ENCODE assay signal across 1 cellular context in the genomic region with DNA sequence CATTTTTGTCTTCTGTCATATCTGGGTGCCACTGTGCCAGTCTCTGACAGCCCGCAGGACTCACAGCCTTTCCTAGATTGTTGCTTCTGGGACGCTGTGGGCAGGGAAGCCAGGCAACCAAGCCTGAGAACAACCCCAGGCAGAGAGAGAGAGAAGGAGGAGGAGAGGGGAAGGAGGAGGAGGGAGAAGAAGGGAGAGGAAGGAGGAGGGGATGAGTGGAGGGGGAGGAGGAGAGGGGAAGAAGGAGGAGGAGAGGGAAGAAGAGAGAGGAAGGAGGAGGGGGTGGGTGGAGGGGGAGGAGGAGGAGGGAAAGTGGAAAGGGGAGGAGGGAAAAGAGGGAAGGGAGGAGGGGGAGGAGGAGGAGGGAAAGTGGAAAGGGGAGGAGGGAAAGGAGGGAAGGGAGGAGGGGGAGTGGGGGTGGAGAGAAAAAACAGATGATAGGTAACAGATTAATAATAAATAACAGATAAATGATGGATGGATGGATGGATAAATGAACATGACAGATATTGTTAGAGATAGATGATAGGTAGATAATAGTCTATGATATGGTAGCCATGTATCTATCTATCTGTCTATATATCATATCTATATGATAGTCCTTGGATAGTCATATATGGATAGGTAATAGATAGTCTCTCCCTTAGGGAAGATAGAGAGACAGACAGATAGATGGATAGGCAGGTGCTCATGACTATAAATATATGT.
TF ChIP-seq lines count a peak whose summit lies in the region.

No MANE protein-coding gene starts in this region.

TF ChIP-seq in GM23338, 12 proteins besides CTCF, POLR2A, EP300 and RAD21 (continued from another document):
- TF ChIP-seq, protein P1, sequence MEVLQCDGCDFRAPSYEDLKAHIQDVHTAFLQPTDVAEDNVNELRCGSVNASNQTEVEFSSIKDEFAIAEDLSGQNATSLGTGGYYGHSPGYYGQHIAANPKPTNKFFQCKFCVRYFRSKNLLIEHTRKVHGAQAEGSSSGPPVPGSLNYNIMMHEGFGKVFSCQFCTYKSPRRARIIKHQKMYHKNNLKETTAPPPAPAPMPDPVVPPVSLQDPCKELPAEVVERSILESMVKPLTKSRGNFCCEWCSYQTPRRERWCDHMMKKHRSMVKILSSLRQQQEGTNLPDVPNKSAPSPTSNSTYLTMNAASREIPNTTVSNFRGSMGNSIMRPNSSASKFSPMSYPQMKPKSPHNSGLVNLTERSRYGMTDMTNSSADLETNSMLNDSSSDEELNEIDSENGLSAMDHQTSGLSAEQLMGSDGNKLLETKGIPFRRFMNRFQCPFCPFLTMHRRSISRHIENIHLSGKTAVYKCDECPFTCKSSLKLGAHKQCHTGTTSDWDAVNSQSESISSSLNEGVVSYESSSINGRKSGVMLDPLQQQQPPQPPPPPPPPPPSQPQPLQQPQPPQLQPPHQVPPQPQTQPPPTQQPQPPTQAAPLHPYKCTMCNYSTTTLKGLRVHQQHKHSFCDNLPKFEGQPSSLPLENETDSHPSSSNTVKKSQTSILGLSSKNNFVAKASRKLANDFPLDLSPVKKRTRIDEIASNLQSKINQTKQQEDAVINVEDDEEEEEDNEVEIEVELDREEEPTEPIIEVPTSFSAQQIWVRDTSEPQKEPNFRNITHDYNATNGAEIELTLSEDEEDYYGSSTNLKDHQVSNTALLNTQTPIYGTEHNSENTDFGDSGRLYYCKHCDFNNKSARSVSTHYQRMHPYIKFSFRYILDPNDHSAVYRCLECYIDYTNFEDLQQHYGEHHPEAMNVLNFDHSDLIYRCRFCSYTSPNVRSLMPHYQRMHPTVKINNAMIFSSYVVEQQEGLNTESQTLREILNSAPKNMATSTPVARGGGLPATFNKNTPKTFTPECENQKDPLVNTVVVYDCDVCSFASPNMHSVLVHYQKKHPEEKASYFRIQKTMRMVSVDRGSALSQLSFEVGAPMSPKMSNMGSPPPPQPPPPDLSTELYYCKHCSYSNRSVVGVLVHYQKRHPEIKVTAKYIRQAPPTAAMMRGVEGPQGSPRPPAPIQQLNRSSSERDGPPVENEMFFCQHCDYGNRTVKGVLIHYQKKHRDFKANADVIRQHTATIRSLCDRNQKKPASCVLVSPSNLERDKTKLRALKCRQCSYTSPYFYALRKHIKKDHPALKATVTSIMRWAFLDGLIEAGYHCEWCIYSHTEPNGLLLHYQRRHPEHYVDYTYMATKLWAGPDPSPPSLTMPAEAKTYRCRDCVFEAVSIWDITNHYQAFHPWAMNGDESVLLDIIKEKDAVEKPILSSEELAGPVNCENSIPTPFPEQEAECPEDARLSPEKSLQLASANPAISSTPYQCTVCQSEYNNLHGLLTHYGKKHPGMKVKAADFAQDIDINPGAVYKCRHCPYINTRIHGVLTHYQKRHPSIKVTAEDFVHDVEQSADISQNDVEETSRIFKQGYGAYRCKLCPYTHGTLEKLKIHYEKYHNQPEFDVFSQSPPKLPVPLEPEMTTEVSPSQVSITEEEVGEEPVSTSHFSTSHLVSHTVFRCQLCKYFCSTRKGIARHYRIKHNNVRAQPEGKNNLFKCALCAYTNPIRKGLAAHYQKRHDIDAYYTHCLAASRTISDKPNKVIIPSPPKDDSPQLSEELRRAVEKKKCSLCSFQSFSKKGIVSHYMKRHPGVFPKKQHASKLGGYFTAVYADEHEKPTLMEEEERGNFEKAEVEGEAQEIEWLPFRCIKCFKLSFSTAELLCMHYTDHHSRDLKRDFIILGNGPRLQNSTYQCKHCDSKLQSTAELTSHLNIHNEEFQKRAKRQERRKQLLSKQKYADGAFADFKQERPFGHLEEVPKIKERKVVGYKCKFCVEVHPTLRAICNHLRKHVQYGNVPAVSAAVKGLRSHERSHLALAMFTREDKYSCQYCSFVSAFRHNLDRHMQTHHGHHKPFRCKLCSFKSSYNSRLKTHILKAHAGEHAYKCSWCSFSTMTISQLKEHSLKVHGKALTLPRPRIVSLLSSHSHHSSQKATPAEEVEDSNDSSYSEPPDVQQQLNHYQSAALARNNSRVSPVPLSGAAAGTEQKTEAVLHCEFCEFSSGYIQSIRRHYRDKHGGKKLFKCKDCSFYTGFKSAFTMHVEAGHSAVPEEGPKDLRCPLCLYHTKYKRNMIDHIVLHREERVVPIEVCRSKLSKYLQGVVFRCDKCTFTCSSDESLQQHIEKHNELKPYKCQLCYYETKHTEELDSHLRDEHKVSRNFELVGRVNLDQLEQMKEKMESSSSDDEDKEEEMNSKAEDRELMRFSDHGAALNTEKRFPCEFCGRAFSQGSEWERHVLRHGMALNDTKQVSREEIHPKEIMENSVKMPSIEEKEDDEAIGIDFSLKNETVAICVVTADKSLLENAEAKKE (CRISPR knock-in tag; IDR thresholded peaks at IDR 0.05), result no peak
- TF ChIP-seq ZNF331 (CRISPR knock-in tag; IDR thresholded peaks at IDR 0.05; ENCODE audit: low read depth) (no peak), POLR2AphosphoS5 (IDR thresholded peaks at IDR 0.05; ENCODE audit: low read depth) (no peak)
